ENCODE assay signal across 20 cellular contexts in genomic region chr4:140020457-140021361, GRCh38.
DNase-seq lines count a peak whose midpoint lies in the region; FAIRE-seq and TF ChIP-seq lines count a peak whose summit lies in the region.
"Had no signal": no experiment of that assay in that cellular context is flagged by ENCODE, and none has a peak within 500 bp of the region (broad histone marks: within the 10 kb centered on the region; RNA-seq: fewer than 3 reads in every experiment).

No MANE protein-coding gene starts in this region.

- H3K27ac ChIP-seq in breast epithelium (peak overlapping the region; percentile 56 to 59), H1 (ENCODE audit: low read depth, low read length) (no peak overlapping the region), mesendoderm (ENCODE audit: low read depth, low read length) (no peak overlapping the region), OCI-LY7 (ENCODE audit: low read depth, low read length, poor library complexity, severe bottlenecking) (no peak overlapping the region)
- H3K27ac ChIP-seq: dorsolateral prefrontal cortex had no signal

- H3K4me3 ChIP-seq in breast epithelium (no peak overlapping the region), H1 (ENCODE audit: extremely low read depth in 1 of 4, insufficient read depth in 2 of 4, low read depth in 3 of 4, low read length in 4 of 4) (no peak overlapping the region), mesendoderm (ENCODE audit: low read length) (no peak overlapping the region), OCI-LY7 (ENCODE audit: low read depth, low read length, poor library complexity, severe bottlenecking) (no peak overlapping the region)
- H3K4me3 ChIP-seq: dorsolateral prefrontal cortex, lung, skin epidermis had no signal

- no peak overlapping the region for H2BK12ac ChIP-seq in H1 (ENCODE audit: low read depth, low read length)

- no peaks in the 10 kb centered on the region for H3K27me3 ChIP-seq in breast epithelium
- no peaks in the 10 kb centered on the region for H3K27me3 ChIP-seq in H1 (replicated peaks in 1 of 4; ENCODE audit: control insufficient read depth in 3 of 4, extremely low read depth in 1 of 4, insufficient read depth in 3 of 4, low read length in 3 of 4)
- H3K27me3 ChIP-seq in mesendoderm (ENCODE audit: insufficient read depth, low read length, poor library complexity), result no peaks in the 10 kb centered on the region
- H3K27me3 ChIP-seq: dorsolateral prefrontal cortex had no signal

- no peak for DNase-seq in breast epithelium (ENCODE audit: low spot score in 2 of 2)
- no peak for DNase-seq in MCF 10A (ENCODE audit: unreplicated experiment)
- DNase-seq in H1 (ENCODE audit: low read depth in 1 of 2, low spot score in 2 of 2), result no peak
- no peak for DNase-seq in mesendoderm
- DNase-seq in activated T-cell treated with anti-CD3 and anti-CD28 coated beads, Interleukin-2, amount 50 U/mL, for 48 hours, result no peak
- no peak for DNase-seq in DMS114 treated with DMSO at 0.1 percent for 48 hours (lab: John Stamatoyannopoulos, UW; ENCODE audit: unreplicated experiment)
- no peak for DNase-seq in NOMO-1 treated with DMSO at 0.1 percent for 48 hours (lab: John Stamatoyannopoulos, UW; ENCODE audit: unreplicated experiment)
- no peak for DNase-seq in OCI-LY7 (ENCODE audit: low spot score)
- DNase-seq: activated CD8-positive, alpha-beta memory T cell treated with anti-CD3 and anti-CD28 coated beads for 24 hours; activated effector memory CD4-positive, alpha-beta T cell treated with anti-CD3 and anti-CD28 coated beads, Interleukin-2, amount 50 U/mL, for 16 hours; anterior cingulate cortex; dorsolateral prefrontal cortex; HFFc6; NCI-H1105 treated with DMSO at 0.1 percent for 48 hours; NCI-H2227 treated with DMSO at 0.1 percent for 48 hours; stimulated activated naive CD4-positive, alpha-beta T cell had no signal

- H3K9ac ChIP-seq in H1 (replicated peaks in 1 of 4; ENCODE audit: extremely low read depth in 1 of 4, low read depth in 3 of 4, low read length in 3 of 4), result no peak overlapping the region
- no peak overlapping the region for H3K9ac ChIP-seq in mesendoderm (ENCODE audit: low read length)

- 88% methylated on average over 4 of the region's 4 CpGs; no CpG with 5 or more reads in 1 of the 2 experiments for WGBS in H1 (ENCODE audit: extremely low coverage in 1 of 2, insufficient coverage in 1 of 2, insufficient read length in 1 of 2, insufficient replicate concordance in 2 of 2, low coverage in 1 of 2, low lambda C conversion rate in 2 of 2, missing lambda C conversion rate in 1 of 2), 2 experiments
- no CpG with 5 or more reads among the region's 4 CpGs for WGBS in mesendoderm (ENCODE audit: extremely low coverage, insufficient coverage, low lambda C conversion rate)

- no peak for TF ChIP-seq EP300 in H1 (IDR thresholded peaks at IDR 0.05; ENCODE audit: borderline replicate concordance in 1 of 2, low read depth in 2 of 2, low read length in 2 of 2)

- intact Hi-C loops in breast epithelium (cut with DNase I; ENCODE audit: low total_unique reads), result no loop called here
- intact Hi-C loops in MCF 10A (cut with micrococcal nuclease), result no loop called here
- intact Hi-C loops in OCI-LY7 (cut with micrococcal nuclease; ENCODE audit: unreplicated experiment), result no loop called here

- H3K4ac ChIP-seq in H1 (replicated peaks; ENCODE audit: insufficient read length, low read depth, low read length), result no peak overlapping the region
- no peak overlapping the region for H3K4ac ChIP-seq in mesendoderm (ENCODE audit: low read depth, low read length)

- no peak for TF ChIP-seq RAD21 in H1 (IDR thresholded peaks at IDR 0.05 in 1 of 2, conservative IDR thresholded peaks at IDR 0.05 in 1 of 2; ENCODE audit: low read depth in 2 of 2, low read length in 2 of 2)

- H3K79me2 ChIP-seq in H1 (ENCODE audit: control insufficient read depth in 1 of 2, insufficient read depth in 2 of 2, low read length in 2 of 2) (no peaks in the 10 kb centered on the region), mesendoderm (ENCODE audit: control insufficient read depth, insufficient read depth, low read length) (no peaks in the 10 kb centered on the region), OCI-LY7 (ENCODE audit: insufficient read depth, low read depth, low read length) (no peaks in the 10 kb centered on the region)

- H2BK15ac ChIP-seq in H1 (ENCODE audit: low read length) (no peak overlapping the region), mesendoderm (replicated peaks; ENCODE audit: low read depth) (no peak overlapping the region)

- BruUV-seq in MCF 10A (replicated peaks; lab: Mats Ljungman, UMichigan), result no TSS peak
- no TSS peak for BruUV-seq in OCI-LY7 (replicated peaks; lab: Mats Ljungman, UMichigan)

- H4K20me1 ChIP-seq in H1 (replicated peaks in 1 of 2; ENCODE audit: control insufficient read depth in 1 of 2, insufficient read depth in 2 of 2, low read length in 2 of 2), result no peaks in the 10 kb centered on the region
- H4K20me1 ChIP-seq in OCI-LY7 (ENCODE audit: insufficient read depth, low read length), result no peaks in the 10 kb centered on the region

- H3K9me2 ChIP-seq in OCI-LY7 (ENCODE audit: insufficient read depth, low read length), result no peaks in the 10 kb centered on the region

- no peaks in the 10 kb centered on the region for H3K23me2 ChIP-seq in H1 (ENCODE audit: low read depth, low read length)

- no peaks in the 10 kb centered on the region for H3K4me1 ChIP-seq in breast epithelium
- H3K4me1 ChIP-seq in H1 (replicated peaks in 1 of 4; ENCODE audit: control insufficient read depth in 3 of 4, insufficient read depth in 4 of 4, low read length in 3 of 4), result no peaks in the 10 kb centered on the region; a peak in 1 of 7 replicates
- H3K4me1 ChIP-seq in mesendoderm (ENCODE audit: control insufficient read depth, low read depth, low read length), result peaks cover 10% of the 10 kb centered on the region
- H3K4me1 ChIP-seq in OCI-LY7 (ENCODE audit: insufficient read depth, low read length, poor library complexity, severe bottlenecking), result no peaks in the 10 kb centered on the region

- no peak overlapping the region for H4K91ac ChIP-seq in H1 (replicated peaks; ENCODE audit: insufficient read length, low read length)

- no peaks in the 10 kb centered on the region for H3K27me3 Mint-ChIP-seq in MCF 10A (ENCODE audit: insufficient read depth, unreplicated experiment)

- no peak overlapping the region for H4K5ac ChIP-seq in H1 (ENCODE audit: insufficient read length, low read depth, low read length)
- no peak overlapping the region for H4K5ac ChIP-seq in mesendoderm (ENCODE audit: low read length)

- no peak overlapping the region for H4K8ac ChIP-seq in H1 (ENCODE audit: extremely low read depth, insufficient read depth, low read length)
- no peak overlapping the region for H4K8ac ChIP-seq in mesendoderm (ENCODE audit: low read depth, low read length)

- H2AFZ ChIP-seq in H1 (ENCODE audit: low read length) (no peak overlapping the region), OCI-LY7 (ENCODE audit: low read length) (no peak overlapping the region)

- H3K14ac ChIP-seq in H1 (ENCODE audit: insufficient read length), result no peak overlapping the region

- no peak overlapping the region for H2BK5ac ChIP-seq in H1 (ENCODE audit: low read depth, low read length)
- no peak overlapping the region for H2BK5ac ChIP-seq in mesendoderm (ENCODE audit: low read length)

- POLR2A ChIA-PET in MCF 10A (lab: Yijun Ruan, JAX), result no interaction called here
- POLR2A ChIA-PET in H1 (lab: Charles Lee; ENCODE audit: partially characterized antibody), result no interaction called here
- POLR2A ChIA-PET in OCI-LY7 (lab: Charles Lee), result interaction anchor here (0.9 kb wide), 1 partner anchor 254 kb away, joined by 3 read pairs; no protein-coding TSS in a partner anchor

- no peak overlapping the region for H3K27ac Mint-ChIP-seq in MCF 10A (ENCODE audit: low read depth, unreplicated experiment)
- H3K27ac Mint-ChIP-seq: HFFc6 had no signal

- no peak overlapping the region for H2BK20ac ChIP-seq in H1 (ENCODE audit: low read length)

- no peaks in the 10 kb centered on the region for H3K9me3 Mint-ChIP-seq in MCF 10A (ENCODE audit: unreplicated experiment)
- H3K9me3 Mint-ChIP-seq: HFFc6 had no signal

- H3K56ac ChIP-seq in H1 (replicated peaks; ENCODE audit: insufficient read length, low read depth, low read length) (no peak overlapping the region), mesendoderm (ENCODE audit: low read length) (no peak overlapping the region)

- TF ChIP-seq POLR2A in breast epithelium (IDR thresholded peaks at IDR 0.05), result no peak
- TF ChIP-seq POLR2A in H1 (IDR thresholded peaks at IDR 0.05; ENCODE audit: control extremely low read depth in 1 of 2, low read depth in 2 of 2, low read length in 2 of 2), result no peak

- H3K9me3 ChIP-seq in breast epithelium (no peaks in the 10 kb centered on the region), H1 (ENCODE audit: insufficient read depth in 2 of 2, low read depth in 1 of 2, low read length in 1 of 2) (peaks cover 0 to under 1% of the 10 kb centered on the region in 2 experiments; a peak in 1 of 4 replicates), OCI-LY7 (ENCODE audit: low read length) (no peaks in the 10 kb centered on the region)

- H3K4me3 Mint-ChIP-seq in MCF 10A (ENCODE audit: unreplicated experiment), result no peak overlapping the region
- H3K4me3 Mint-ChIP-seq: CD14-positive monocyte, HFFc6 had no signal

- no peaks in the 10 kb centered on the region for H3K79me1 ChIP-seq in H1 (ENCODE audit: low read depth, low read length)
- H3K79me1 ChIP-seq in mesendoderm (ENCODE audit: low read length), result peaks cover 3% of the 10 kb centered on the region

- H3K23ac ChIP-seq in H1 (ENCODE audit: insufficient read length), result no peak overlapping the region
- no peak overlapping the region for H3K23ac ChIP-seq in mesendoderm (ENCODE audit: low read length)

- H2AK5ac ChIP-seq in H1 (ENCODE audit: low read depth, low read length) (no peak overlapping the region), mesendoderm (ENCODE audit: low read length) (no peak overlapping the region)

- H2BK120ac ChIP-seq in H1 (replicated peaks; ENCODE audit: low read depth, low read length), result peak overlapping the region; percentile 43
- no peak overlapping the region for H2BK120ac ChIP-seq in mesendoderm (ENCODE audit: low read depth, low read length)

- no peak for TF ChIP-seq CTCF in breast epithelium (IDR thresholded peaks at IDR 0.05)
- TF ChIP-seq CTCF in MCF 10A (IDR thresholded peaks at IDR 0.05; ENCODE audit: unreplicated experiment), result no peak
- TF ChIP-seq CTCF in H1 (IDR thresholded peaks at IDR 0.05; ENCODE audit: control extremely low read depth in 1 of 3, insufficient read depth in 1 of 3, low read depth in 1 of 3, low read length in 3 of 3), result no peak
- no peak for TF ChIP-seq CTCF in OCI-LY7 (conservative IDR thresholded peaks at IDR 0.05; ENCODE audit: low read length)

- no peaks in the 10 kb centered on the region for H3K36me3 Mint-ChIP-seq in MCF 10A (ENCODE audit: insufficient read depth, unreplicated experiment)
- H3K36me3 Mint-ChIP-seq: CD14-positive monocyte had no signal

- H3K4me2 ChIP-seq in H1 (ENCODE audit: insufficient read depth in 1 of 2, low read depth in 2 of 2, low read length in 2 of 2), result no peak overlapping the region
- H3K4me2 ChIP-seq in mesendoderm (ENCODE audit: low read length), result no peak overlapping the region
- no peak overlapping the region for H3K4me2 ChIP-seq in OCI-LY7 (ENCODE audit: low read length)

- CTCF ChIA-PET in MCF 10A (lab: Yijun Ruan, JAX), result interaction anchor here (0.6 to 0.7 kb wide), 3 partner anchors 49 to 363 kb away, joined by 3 read pairs; no protein-coding TSS in a partner anchor
- CTCF ChIA-PET in H1 (lab: Charles Lee; ENCODE audit: partially characterized antibody), result interaction anchor here (0.6 to 0.7 kb wide), 2 partner anchors 194 to 257 kb away, joined by 3 to 4 read pairs; no protein-coding TSS in a partner anchor
- CTCF ChIA-PET in OCI-LY7 (lab: Charles Lee; ENCODE audit: unreplicated experiment), result no interaction called here

- FAIRE-seq in H1 (lab: Jason Lieb, UNC), result no peak
- FAIRE-seq: TTC549 had no signal

- H3K18ac ChIP-seq in H1 (ENCODE audit: extremely low read depth, low read length) (0 out of 2 replicates have a peak overlapping the region, but pooled peaks have one; percentile 6), mesendoderm (ENCODE audit: low read length) (peak overlapping the region; percentile 5)

- H3K36me3 ChIP-seq in breast epithelium, result no peaks in the 10 kb centered on the region
- no peaks in the 10 kb centered on the region for H3K36me3 ChIP-seq in H1 (ENCODE audit: control insufficient read depth in 2 of 4, insufficient read depth in 4 of 4, low read length in 3 of 4)
- H3K36me3 ChIP-seq in mesendoderm (ENCODE audit: control insufficient read depth, insufficient read depth, low read length), result no peaks in the 10 kb centered on the region
- H3K36me3 ChIP-seq in OCI-LY7 (ENCODE audit: insufficient read depth, low read length), result no peaks in the 10 kb centered on the region

- no peaks in the 10 kb centered on the region for H3K4me1 Mint-ChIP-seq in MCF 10A (ENCODE audit: insufficient read depth, unreplicated experiment)

Comparison
In these comparisons a context has a peak if more than half of its experiments do, and no peak if none do; other contexts are left out.
1. H3K27ac ChIP-seq: peak in breast epithelium (2 of 2); none in H1 (single experiment), mesendoderm (single experiment) and OCI-LY7 (single experiment).